In the genomic region with DNA sequence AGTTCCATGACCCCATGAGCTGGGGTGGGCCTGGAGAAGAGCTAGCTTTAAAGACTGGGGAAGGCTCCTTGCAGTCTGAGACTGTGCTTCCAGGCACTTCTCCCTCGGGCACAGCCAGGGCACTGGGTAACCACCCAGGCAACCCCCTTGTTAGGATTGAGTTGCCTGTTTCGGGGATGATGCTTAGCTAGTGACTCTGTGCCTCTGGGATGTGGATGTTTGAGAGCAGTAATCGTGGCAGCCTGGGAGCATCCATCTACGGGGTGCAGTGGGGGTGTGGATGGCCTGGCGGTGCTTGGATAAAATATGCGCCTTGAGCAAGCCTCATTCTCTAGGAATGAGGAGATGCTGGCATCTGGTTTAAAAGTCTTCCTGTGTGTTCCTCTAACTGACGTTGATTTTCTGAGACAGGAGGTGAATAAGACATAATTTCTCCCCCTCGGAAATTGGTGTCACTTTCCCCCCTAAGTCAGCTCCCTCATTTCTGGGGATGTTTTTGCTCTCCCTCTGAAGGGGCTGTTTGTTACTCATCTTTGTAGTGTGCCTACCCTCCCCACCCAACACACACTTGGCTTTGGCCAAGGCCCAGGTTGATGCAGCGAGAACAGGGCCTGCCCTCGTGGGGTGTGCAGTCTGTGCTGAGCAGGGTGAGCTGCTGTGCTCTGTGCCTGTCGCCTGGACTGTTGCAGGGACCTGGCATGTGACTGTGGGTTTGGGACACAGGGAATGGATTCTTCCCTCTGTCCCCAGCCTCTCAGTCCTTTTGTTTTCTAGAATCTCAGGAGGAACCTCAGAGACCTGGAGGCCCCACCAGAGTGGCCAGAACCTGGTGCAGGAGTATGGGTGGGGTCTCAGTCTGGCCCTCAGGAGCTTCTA, we compare ENCODE assay signal across 12 cellular contexts. TPM values are rescaled to one million over a fixed set of nuclear protein-coding genes. Genes with fewer than 3 reads are reported as not detected.
DNase-seq lines count a peak whose midpoint lies in the region; ATAC-seq and TF ChIP-seq lines count a peak whose summit lies in the region.
"Had no signal": no experiment of that assay in that cellular context is flagged by ENCODE, and none has a peak within 500 bp of the region (broad histone marks: within the 10 kb centered on the region; RNA-seq: fewer than 3 reads in every experiment).

No MANE protein-coding gene starts in this region.

- peak overlapping the region; percentile 83; the same call in 1 of the 2 replicates for H3K4me3 ChIP-seq in DOHH2 (ENCODE audit: low read length)

- peaks cover 32% of the 10 kb centered on the region for H3K79me2 ChIP-seq in DOHH2 (ENCODE audit: control insufficient read depth, low read length)

- no peaks in the 10 kb centered on the region for H3K9me2 ChIP-seq in DOHH2 (replicated peaks; ENCODE audit: control insufficient read depth, low read length)

- no peaks in the 10 kb centered on the region for H3K36me3 Mint-ChIP-seq in immature natural killer cell

- ATAC-seq in sciatic nerve, result no peak
- no peak for ATAC-seq in HG03342 (IDR thresholded peaks at IDR 0.05; ENCODE audit: unreplicated experiment)
- no peak for ATAC-seq in GM21528 (IDR thresholded peaks at IDR 0.05; ENCODE audit: low FRiP score, unreplicated experiment)
- ATAC-seq in GM18909 (IDR thresholded peaks at IDR 0.05; ENCODE audit: poor library complexity, unreplicated experiment), result no peak

- TF ChIP-seq CTCF in DOHH2 (IDR thresholded peaks at IDR 0.05; ENCODE audit: low read depth, low read length, poor library complexity, severe bottlenecking), result no peak

- DNase-seq in RKO (ENCODE audit: low spot score) (peak; percentile 18), immature natural killer cell (no peak), sciatic nerve (ENCODE audit: low spot score) (peak; percentile 52), AML-193 (lab: John Stamatoyannopoulos, UW) (no peak)
- DNase-seq: NCI-H1930; stimulated activated CD4-positive, alpha-beta T cell treated with anti-CD3 and anti-CD28 coated beads, Interleukin-12 subunit alpha, Interleukin-12 subunit beta, amount 100 ng/mL, for 4 hours; T-helper 9 cell had no signal

- no peaks in the 10 kb centered on the region for H3F3A ChIP-seq in DOHH2 (ENCODE audit: control insufficient read depth, insufficient read depth)

- H3K9me3 ChIP-seq in DOHH2 (ENCODE audit: control insufficient read depth, insufficient read depth, low read length), result no peaks in the 10 kb centered on the region
- H3K9me3 ChIP-seq: ascending aorta had no signal

- peak overlapping the region in 1 of 6 donors; percentile 62 for H3K27ac Mint-ChIP-seq in immature natural killer cell

- H3K4me3 Mint-ChIP-seq in immature natural killer cell, result peak overlapping the region; percentile 33 to 82 (median 60)

- peaks cover 2% of the 10 kb centered on the region; the same call in 1 of the 2 replicates for H3K36me3 ChIP-seq in DOHH2 (ENCODE audit: control insufficient read depth, low read length)
- H3K36me3 ChIP-seq: ascending aorta had no signal

- no peak overlapping the region for H3K27ac ChIP-seq in DOHH2 (ENCODE audit: low read depth, low read length)
- H3K27ac ChIP-seq: ascending aorta had no signal

- intact Hi-C loops in sciatic nerve (cut with DNase I), result no loop called here

- H3K4me2 ChIP-seq in DOHH2 (ENCODE audit: low read length), result peak overlapping the region; percentile 72; the same call in 1 of the 2 replicates

- H4K20me1 ChIP-seq in DOHH2 (ENCODE audit: control insufficient read depth, insufficient read depth, low read depth, low read length), result peaks cover 6% of the 10 kb centered on the region; the same call in 1 of the 2 replicates

- H3K4me1 ChIP-seq in DOHH2 (ENCODE audit: control insufficient read depth, low read length), result peaks cover 51% of the 10 kb centered on the region

- H3K27me3 Mint-ChIP-seq in immature natural killer cell (ENCODE audit: low read depth in 3 of 3), result peaks cover 4 to 8% (median 5%) of the 10 kb centered on the region in 3 donors

- peaks cover 4% of the 10 kb centered on the region for H3K27me3 ChIP-seq in DOHH2 (ENCODE audit: control insufficient read depth, low read length)
- H3K27me3 ChIP-seq: ascending aorta had no signal

- H3K9me3 Mint-ChIP-seq in immature natural killer cell, result no peaks in the 10 kb centered on the region

- peaks cover 25 to 47% of the 10 kb centered on the region in 2 donors for H3K4me1 Mint-ChIP-seq in immature natural killer cell

RNA-seq across cellular contexts. Expression of a gene that starts 2.0 kb away (rescaled TPM):
- polyA plus RNA-seq in immature natural killer cell, result under 1 TPM in 2 of 3 donors, not detected in 1; 0.50 to 0.96 TPM
- total RNA-seq in sciatic nerve, result 22.8 TPM

Comparison
In these comparisons a context has a peak if more than half of its experiments do, and no peak if none do; other contexts are left out.
1. DNase-seq: peak in RKO (single experiment) and sciatic nerve (single experiment); none in immature natural killer cell (0 of 3) and AML-193 (0 of 2).